9 cellular contexts compared by ENCODE assay signal in genomic region chr3:48595075-48595525, GRCh38. TPM values are rescaled to one million over a fixed set of nuclear protein-coding genes. Genes with fewer than 3 reads are reported as not detected.
DNase-seq lines count a peak whose midpoint lies in the region; ATAC-seq and TF ChIP-seq lines count a peak whose summit lies in the region.
"Had no signal": no experiment of that assay in that cellular context is flagged by ENCODE, and none has a peak within 500 bp of the region (broad histone marks: within the 10 kb centered on the region; RNA-seq: fewer than 3 reads in every experiment).

Gene COL7A1 (minus strand): TSS chr3:48595329. CDS start chr3:48595159, 170 bp downstream.

- H3K9me3 ChIP-seq in Caco-2 (no peaks in the 10 kb centered on the region), gastroesophageal sphincter (no peaks in the 10 kb centered on the region), parathyroid adenoma (ENCODE audit: control insufficient read depth, low read length) (no peaks in the 10 kb centered on the region)
- H3K9me3 ChIP-seq: neutrophil had no signal

- no peak within 1 kb of the TSS for H3K4me3 Mint-ChIP-seq in Caco-2 (ENCODE audit: unreplicated experiment)

- no peaks in the 10 kb centered on the region for H3K79me2 ChIP-seq in parathyroid adenoma

- no TSS peak for BruUV-seq in Caco-2 (replicated peaks; lab: Mats Ljungman, UMichigan)

- intact Hi-C loops in Caco-2 (cut with micrococcal nuclease; ENCODE audit: unreplicated experiment): no loop called here

- H2AFZ ChIP-seq in parathyroid adenoma: peak within 1 kb of the TSS; percentile 53

- CTCF ChIA-PET in Caco-2 (lab: Charles Lee): no interaction called here

- DNase-seq in Caco-2: no peak
- no peak for DNase-seq in SHP77 treated with DMSO at 0.1 percent for 48 hours (lab: John Stamatoyannopoulos, UW)
- no peak for DNase-seq in activated CD8-positive, alpha-beta memory T cell treated with anti-CD3 and anti-CD28 coated beads, Interleukin-2, amount 50 U/mL, for 4 hours
- no peak for DNase-seq in effector CD4-positive, alpha-beta T cell

- peak within 1 kb of the TSS; percentile 34 for H3K27ac Mint-ChIP-seq in Caco-2 (ENCODE audit: unreplicated experiment)

- no peak within 1 kb of the TSS for H3K4me2 ChIP-seq in parathyroid adenoma (ENCODE audit: low read length)

- no peaks in the 10 kb centered on the region for H3K36me3 ChIP-seq in Caco-2 (ENCODE audit: control insufficient read depth, insufficient read depth, low read length)
- H3K36me3 ChIP-seq in gastroesophageal sphincter: peaks cover 0 to 29% of the 10 kb centered on the region in 2 donors
- no peaks in the 10 kb centered on the region for H3K36me3 ChIP-seq in parathyroid adenoma (ENCODE audit: control insufficient read depth, insufficient read depth, low read length)

- peaks cover 7% of the 10 kb centered on the region for H3K4me1 Mint-ChIP-seq in Caco-2 (ENCODE audit: low read depth, unreplicated experiment)

- no peak within 1 kb of the TSS for H3K4me3 ChIP-seq in Caco-2 (ENCODE audit: low read depth, low read length)
- H3K4me3 ChIP-seq in gastroesophageal sphincter: peak within 1 kb of the TSS; percentile 12 to 45
- no peak within 1 kb of the TSS for H3K4me3 ChIP-seq in parathyroid adenoma (ENCODE audit: low read depth, low read length)

- no CpG with 5 or more reads among the region's 35 CpGs for WGBS in gastroesophageal sphincter (ENCODE audit: low coverage in 1 of 2), 2 donors

- TF ChIP-seq EP300 in gastroesophageal sphincter (IDR thresholded peaks at IDR 0.05): no peak

- H3K4me1 ChIP-seq in Caco-2: peaks cover 12% of the 10 kb centered on the region
- H3K4me1 ChIP-seq in gastroesophageal sphincter: peaks cover 0 to 42% (median 32%) of the 10 kb centered on the region in 3 donors
- H3K4me1 ChIP-seq in parathyroid adenoma: peaks cover 7% of the 10 kb centered on the region

- TF ChIP-seq POLR2A in gastroesophageal sphincter (IDR thresholded peaks at IDR 0.05): no peak

- no peaks in the 10 kb centered on the region for H3K9me3 Mint-ChIP-seq in Caco-2 (ENCODE audit: unreplicated experiment)

- no peaks in the 10 kb centered on the region for H3K27me3 Mint-ChIP-seq in Caco-2 (ENCODE audit: insufficient read depth, unreplicated experiment)

- peak within 1 kb of the TSS in 2 of 4 donors; percentile 31 to 83 for H3K27ac ChIP-seq in gastroesophageal sphincter
- no peak within 1 kb of the TSS for H3K27ac ChIP-seq in parathyroid adenoma
- H3K27ac ChIP-seq: neutrophil had no signal

- peaks cover 22% of the 10 kb centered on the region for H3K36me3 Mint-ChIP-seq in Caco-2 (ENCODE audit: insufficient read depth, unreplicated experiment)

- TF ChIP-seq CTCF in Caco-2 (IDR thresholded peaks at IDR 0.05; ENCODE audit: insufficient read depth in 1 of 2, low read depth in 1 of 2, low read length in 1 of 2, severe bottlenecking in 1 of 2, unreplicated experiment in 1 of 2): no peak
- TF ChIP-seq CTCF in gastroesophageal sphincter (IDR thresholded peaks at IDR 0.05): no peak
- TF ChIP-seq CTCF in parathyroid adenoma (IDR thresholded peaks at IDR 0.05): no peak

- no peak within 1 kb of the TSS for H3K9ac ChIP-seq in parathyroid adenoma

- H3K27me3 ChIP-seq in Caco-2 (replicated peaks; ENCODE audit: control insufficient read depth, insufficient read depth, low read length): no peaks in the 10 kb centered on the region
- peaks cover 39% of the 10 kb centered on the region for H3K27me3 ChIP-seq in gastroesophageal sphincter
- H3K27me3 ChIP-seq in parathyroid adenoma (ENCODE audit: control insufficient read depth, insufficient read depth, low read length): no peaks in the 10 kb centered on the region

- POLR2A ChIA-PET in Caco-2 (lab: Charles Lee): no interaction called here

- peak; percentile 34 for ATAC-seq in SK-N-SH treated with all-trans-retinoic acid at 6 μM for 48 hours
- ATAC-seq in gastroesophageal sphincter: no peak
- no peak for ATAC-seq in GM21447 (IDR thresholded peaks at IDR 0.05; ENCODE audit: unreplicated experiment)

TF ChIP-seq in SK-N-SH treated with all-trans-retinoic acid at 6 μM for 48 hours, 23 proteins besides CTCF, POLR2A, EP300 and RAD21:
- TF ChIP-seq ZNF565 (CRISPR knock-in tag; conservative IDR thresholded peaks at IDR 0.05; ENCODE audit: low read depth) (no peak), CSDC2 (CRISPR knock-in tag; IDR thresholded peaks at IDR 0.05) (no peak), ZNF70 (CRISPR knock-in tag; IDR thresholded peaks at IDR 0.05) (no peak), TSHZ2 (CRISPR knock-in tag; IDR thresholded peaks at IDR 0.05) (no peak), RARB (CRISPR knock-in tag; IDR thresholded peaks at IDR 0.05) (no peak), ZFP3 (CRISPR knock-in tag; IDR thresholded peaks at IDR 0.05) (no peak), ZNF8 (CRISPR knock-in tag; IDR thresholded peaks at IDR 0.05) (no peak), SNAI2 (CRISPR knock-in tag; IDR thresholded peaks at IDR 0.05) (no peak), TOX (CRISPR knock-in tag; IDR thresholded peaks at IDR 0.05; ENCODE audit: borderline replicate concordance) (no peak), BACH2 (CRISPR knock-in tag; IDR thresholded peaks at IDR 0.05; ENCODE audit: borderline replicate concordance) (no peak), ZFP30 (CRISPR knock-in tag; IDR thresholded peaks at IDR 0.05) (no peak), OSR1 (CRISPR knock-in tag; IDR thresholded peaks at IDR 0.05) (no peak), TCF4 (CRISPR knock-in tag; IDR thresholded peaks at IDR 0.05; ENCODE audit: borderline replicate concordance) (no peak)
- TF ChIP-seq, protein P1, sequence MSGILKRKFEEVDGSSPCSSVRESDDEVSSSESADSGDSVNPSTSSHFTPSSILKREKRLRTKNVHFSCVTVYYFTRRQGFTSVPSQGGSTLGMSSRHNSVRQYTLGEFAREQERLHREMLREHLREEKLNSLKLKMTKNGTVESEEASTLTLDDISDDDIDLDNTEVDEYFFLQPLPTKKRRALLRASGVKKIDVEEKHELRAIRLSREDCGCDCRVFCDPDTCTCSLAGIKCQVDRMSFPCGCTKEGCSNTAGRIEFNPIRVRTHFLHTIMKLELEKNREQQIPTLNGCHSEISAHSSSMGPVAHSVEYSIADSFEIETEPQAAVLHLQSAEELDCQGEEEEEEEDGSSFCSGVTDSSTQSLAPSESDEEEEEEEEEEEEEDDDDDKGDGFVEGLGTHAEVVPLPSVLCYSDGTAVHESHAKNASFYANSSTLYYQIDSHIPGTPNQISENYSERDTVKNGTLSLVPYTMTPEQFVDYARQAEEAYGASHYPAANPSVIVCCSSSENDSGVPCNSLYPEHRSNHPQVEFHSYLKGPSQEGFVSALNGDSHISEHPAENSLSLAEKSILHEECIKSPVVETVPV (CRISPR knock-in tag; IDR thresholded peaks at IDR 0.05): no peak
- TF ChIP-seq, protein P2, sequence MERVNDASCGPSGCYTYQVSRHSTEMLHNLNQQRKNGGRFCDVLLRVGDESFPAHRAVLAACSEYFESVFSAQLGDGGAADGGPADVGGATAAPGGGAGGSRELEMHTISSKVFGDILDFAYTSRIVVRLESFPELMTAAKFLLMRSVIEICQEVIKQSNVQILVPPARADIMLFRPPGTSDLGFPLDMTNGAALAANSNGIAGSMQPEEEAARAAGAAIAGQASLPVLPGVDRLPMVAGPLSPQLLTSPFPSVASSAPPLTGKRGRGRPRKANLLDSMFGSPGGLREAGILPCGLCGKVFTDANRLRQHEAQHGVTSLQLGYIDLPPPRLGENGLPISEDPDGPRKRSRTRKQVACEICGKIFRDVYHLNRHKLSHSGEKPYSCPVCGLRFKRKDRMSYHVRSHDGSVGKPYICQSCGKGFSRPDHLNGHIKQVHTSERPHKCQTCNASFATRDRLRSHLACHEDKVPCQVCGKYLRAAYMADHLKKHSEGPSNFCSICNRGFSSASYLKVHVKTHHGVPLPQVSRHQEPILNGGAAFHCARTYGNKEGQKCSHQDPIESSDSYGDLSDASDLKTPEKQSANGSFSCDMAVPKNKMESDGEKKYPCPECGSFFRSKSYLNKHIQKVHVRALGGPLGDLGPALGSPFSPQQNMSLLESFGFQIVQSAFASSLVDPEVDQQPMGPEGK (CRISPR knock-in tag; IDR thresholded peaks at IDR 0.05; ENCODE audit: borderline replicate concordance): no peak

RNA-seq across cellular contexts. Expression of gene COL7A1, which starts in this region (rescaled TPM):
- total RNA-seq in Caco-2 (2022) (4.7 and 5.2 TPM in 2 replicates), gastroesophageal sphincter (1 to 10 TPM; 1.7 to 3.9 (median 1.9) TPM)

Comparison
In these comparisons a context has a peak if more than half of its experiments do, and no peak if none do; other contexts are left out.
1. H3K4me3 ChIP-seq: peak in gastroesophageal sphincter (2 of 2); none in Caco-2 (single experiment) and parathyroid adenoma (single experiment).